In genomic region chr19:9673912-9674668, GRCh38 we compare ENCODE assay signal across 8 cellular contexts. TPM values are rescaled to one million over a fixed set of nuclear protein-coding genes. Genes with fewer than 3 reads are reported as not detected.
A peak's percentile ranks its signal among the peaks of the same experiment; 100 is the strongest.
DNase-seq lines count a peak whose midpoint lies in the region; ATAC-seq and TF ChIP-seq lines count a peak whose summit lies in the region.

No MANE protein-coding gene starts in this region.

- peaks cover 27 to 36% of the 10 kb centered on the region in 2 donors for H3K4me1 Mint-ChIP-seq in natural killer cell treated with Interleukin-12 subunit alpha and Interleukin-12 subunit beta and Interleukin-15 and Interleukin-18, amount 100 ng/mL, for 72 hours (ENCODE audit: low read depth in 2 of 2)

- H3K36me3 Mint-ChIP-seq in natural killer cell treated with Interleukin-12 subunit alpha and Interleukin-12 subunit beta and Interleukin-15 and Interleukin-18, amount 100 ng/mL, for 72 hours = peaks cover 40% of the 10 kb centered on the region

- H3K27ac Mint-ChIP-seq in natural killer cell treated with Interleukin-12 subunit alpha and Interleukin-12 subunit beta and Interleukin-15 and Interleukin-18, amount 100 ng/mL, for 72 hours = peak overlapping the region; percentile 90 to 94

- H3K4me1 ChIP-seq in ectodermal cell (ENCODE audit: control insufficient read depth, insufficient read depth, low read length) (no peaks in the 10 kb centered on the region), upper lobe of right lung (no peaks in the 10 kb centered on the region)

- H3K4me3 Mint-ChIP-seq in natural killer cell treated with Interleukin-12 subunit alpha and Interleukin-12 subunit beta and Interleukin-15 and Interleukin-18, amount 100 ng/mL, for 72 hours = peak overlapping the region; percentile 95

- WGBS in ectodermal cell, 2 experiments = 39 to 42% methylated on average over 13 to 15 of the region's 15 CpGs

- ATAC-seq in natural killer cell treated with Interleukin-12 subunit alpha and Interleukin-12 subunit beta and Interleukin-15 and Interleukin-18, amount 100 ng/mL, for 72 hours = no peak
- ATAC-seq in upper lobe of right lung = no peak
- no peak for ATAC-seq in HG02973 (IDR thresholded peaks at IDR 0.05; ENCODE audit: unreplicated experiment)

- H3K4me3 ChIP-seq in ectodermal cell (ENCODE audit: insufficient read depth, low read depth, low read length) (peak overlapping the region; percentile 62), upper lobe of right lung (peak overlapping the region; percentile 91)

- peak; percentile 4 to 25 for DNase-seq in activated CD4-positive, alpha-beta T cell treated with anti-CD3 and anti-CD28 coated beads for 24 hours (ENCODE audit: low read depth in 2 of 2)
- no peak for DNase-seq in activated CD4-positive, alpha-beta T cell treated with anti-CD3 and anti-CD28 coated beads, Interleukin-2, amount 50 U/mL, for 1 hour
- no peak for DNase-seq in natural killer cell treated with Interleukin-12 subunit alpha and Interleukin-12 subunit beta and Interleukin-15 and Interleukin-18, amount 100 ng/mL, for 72 hours (ENCODE audit: low spot score)
- DNase-seq in upper lobe of right lung = no peak
- no peak for DNase-seq in pons (ENCODE audit: low spot score)

- H3K27me3 ChIP-seq in ectodermal cell (ENCODE audit: control insufficient read depth, insufficient read depth, low read length, poor library complexity, severe bottlenecking) (no peaks in the 10 kb centered on the region), upper lobe of right lung (no peaks in the 10 kb centered on the region)

- no peak for TF ChIP-seq CTCF in VCaP (conservative IDR thresholded peaks at IDR 0.05)
- TF ChIP-seq CTCF in upper lobe of right lung (IDR thresholded peaks at IDR 0.05) = no peak

- H3K36me3 ChIP-seq in ectodermal cell (ENCODE audit: control insufficient read depth, insufficient read depth, low read length) (peaks cover 22% of the 10 kb centered on the region), upper lobe of right lung (no peaks in the 10 kb centered on the region)

- intact Hi-C loops in upper lobe of right lung (cut with DNase I) = no loop called here

- H3K9me3 Mint-ChIP-seq in natural killer cell treated with Interleukin-12 subunit alpha and Interleukin-12 subunit beta and Interleukin-15 and Interleukin-18, amount 100 ng/mL, for 72 hours = peaks cover 10% of the 10 kb centered on the region

- peaks cover 2% of the 10 kb centered on the region for H3K9me3 ChIP-seq in ectodermal cell (ENCODE audit: control insufficient read depth, low read length)
- peaks cover 22% of the 10 kb centered on the region for H3K9me3 ChIP-seq in upper lobe of right lung

- peak overlapping the region; percentile 89 for H3K27ac ChIP-seq in VCaP
- peak overlapping the region; percentile 97 for H3K27ac ChIP-seq in ectodermal cell (ENCODE audit: insufficient read depth, low read depth, low read length, poor library complexity, severe bottlenecking)
- peak overlapping the region; percentile 96 for H3K27ac ChIP-seq in upper lobe of right lung

- H3K27me3 Mint-ChIP-seq in natural killer cell treated with Interleukin-12 subunit alpha and Interleukin-12 subunit beta and Interleukin-15 and Interleukin-18, amount 100 ng/mL, for 72 hours = peaks cover 0 to 3% of the 10 kb centered on the region in 2 donors

RNA-seq across cellular contexts. Expression of gene ZNF562, which starts 0.8 kb away (rescaled TPM):
- 27.8 TPM for polyA plus RNA-seq in ectodermal cell (2013, experiment 1 of 4)
- 31.0 TPM for polyA plus RNA-seq in ectodermal cell (2013, experiment 2 of 4)
- 22.1 TPM for polyA plus RNA-seq in ectodermal cell (2013, experiment 3 of 4)
- polyA plus RNA-seq in ectodermal cell (2013, experiment 4 of 4) = 23.9 TPM
- total RNA-seq in natural killer cell treated with Interleukin-12 subunit alpha and Interleukin-12 subunit beta and Interleukin-15 and Interleukin-18, amount 100 ng/mL, for 72 hours = 10 to 100 TPM; 35.8 to 36.9 TPM
- 31.6 TPM for total RNA-seq in upper lobe of right lung

RNA-seq across cellular contexts. Expression of gene ZNF561, which starts 53.1 kb away (rescaled TPM):
- 48.3 TPM for polyA plus RNA-seq in ectodermal cell (2013, experiment 1 of 4)
- polyA plus RNA-seq in ectodermal cell (2013, experiment 2 of 4) = 46.5 TPM
- polyA plus RNA-seq in ectodermal cell (2013, experiment 3 of 4) = 36.3 TPM
- 48.7 TPM for polyA plus RNA-seq in ectodermal cell (2013, experiment 4 of 4)
- total RNA-seq in natural killer cell treated with Interleukin-12 subunit alpha and Interleukin-12 subunit beta and Interleukin-15 and Interleukin-18, amount 100 ng/mL, for 72 hours = 10 to 100 TPM; 31.3 to 32.5 TPM
- 34.7 TPM for total RNA-seq in upper lobe of right lung

Comparison
In these comparisons a context has a peak if more than half of its experiments do, and no peak if none do; other contexts are left out.
1. DNase-seq: peak in activated CD4-positive, alpha-beta T cell treated with anti-CD3 and anti-CD28 coated beads for 24 hours (2 of 2); none in activated CD4-positive, alpha-beta T cell treated with anti-CD3 and anti-CD28 coated beads, Interleukin-2, amount 50 U/mL, for 1 hour (single experiment), natural killer cell treated with Interleukin-12 subunit alpha and Interleukin-12 subunit beta and Interleukin-15 and Interleukin-18, amount 100 ng/mL, for 72 hours (single experiment), upper lobe of right lung (single experiment) and pons (single experiment).
2. Peak in every context shown above with its lines, with median percentiles within 50 percentile points of each other: H3K27ac ChIP-seq.